In genomic region chr22:22821340-22821739, GRCh38 we compare ENCODE assay signal across 17 cellular contexts.
DNase-seq lines count a peak whose midpoint lies in the region; ATAC-seq and TF ChIP-seq lines count a peak whose summit lies in the region.
"Had no signal": no experiment of that assay in that cellular context is flagged by ENCODE, and none has a peak within 500 bp of the region (broad histone marks: within the 10 kb centered on the region; RNA-seq: fewer than 3 reads in every experiment).

No MANE protein-coding gene starts in this region.

- H3K27ac Mint-ChIP-seq in activated naive CD4-positive, alpha-beta T cell treated with anti-CD3 and anti-CD28 coated beads, Interleukin-2, amount 10 ng/mL, durations not matched to agents 7 days and 5 days: peak overlapping the region; percentile 99
- H3K27ac Mint-ChIP-seq in activated naive CD4-positive, alpha-beta T cell treated with anti-CD3 and anti-CD28 coated beads for 36 hours: no peak overlapping the region
- peak overlapping the region; percentile 71 for H3K27ac Mint-ChIP-seq in activated naive CD8-positive, alpha-beta T cell treated with anti-CD3 and anti-CD28 coated beads, Interleukin-2, amount 50 U/mL, for 24 hours

- no peaks in the 10 kb centered on the region for H3K27me3 ChIP-seq in upper lobe of right lung

- peaks cover 87% of the 10 kb centered on the region for H3K4me1 Mint-ChIP-seq in activated naive CD4-positive, alpha-beta T cell treated with anti-CD3 and anti-CD28 coated beads, Interleukin-2, amount 10 ng/mL, durations not matched to agents 7 days and 5 days
- H3K4me1 Mint-ChIP-seq in activated naive CD4-positive, alpha-beta T cell treated with anti-CD3 and anti-CD28 coated beads for 36 hours (ENCODE audit: low read depth): peaks cover 76% of the 10 kb centered on the region
- peaks cover 85% of the 10 kb centered on the region for H3K4me1 Mint-ChIP-seq in activated naive CD8-positive, alpha-beta T cell treated with anti-CD3 and anti-CD28 coated beads, Interleukin-2, amount 50 U/mL, for 24 hours

- POLR2A ChIA-PET in OCI-LY7 (lab: Charles Lee): interaction anchor here (0.5 to 1.3 kb wide), 3 partner anchors 28 to 446 kb away, joined by 3 to 6 read pairs (median 3); no protein-coding TSS in a partner anchor

- H3K36me3 ChIP-seq in OCI-LY7 (ENCODE audit: insufficient read depth, low read length): no peaks in the 10 kb centered on the region
- H3K36me3 ChIP-seq in upper lobe of right lung: no peaks in the 10 kb centered on the region

- no peak for TF ChIP-seq CTCF in OCI-LY7 (conservative IDR thresholded peaks at IDR 0.05; ENCODE audit: low read length)
- no peak for TF ChIP-seq CTCF in upper lobe of right lung (IDR thresholded peaks at IDR 0.05)

- intact Hi-C loops in activated naive CD4-positive, alpha-beta T cell treated with anti-CD3 and anti-CD28 coated beads for 36 hours (cut with micrococcal nuclease): loop anchor here (2.0 to 5.0 kb wide), 2 partner anchors 43 to 321 kb away; partner anchors contain the start of gene RSPH14
- intact Hi-C loops in OCI-LY7 (cut with micrococcal nuclease; ENCODE audit: unreplicated experiment) (no loop called here), upper lobe of right lung (cut with DNase I) (no loop called here)

- no peaks in the 10 kb centered on the region for H3K9me3 Mint-ChIP-seq in activated naive CD4-positive, alpha-beta T cell treated with anti-CD3 and anti-CD28 coated beads, Interleukin-2, amount 10 ng/mL, durations not matched to agents 7 days and 5 days
- H3K9me3 Mint-ChIP-seq in activated naive CD4-positive, alpha-beta T cell treated with anti-CD3 and anti-CD28 coated beads for 36 hours: no peaks in the 10 kb centered on the region
- H3K9me3 Mint-ChIP-seq in activated naive CD8-positive, alpha-beta T cell treated with anti-CD3 and anti-CD28 coated beads, Interleukin-2, amount 50 U/mL, for 24 hours: no peaks in the 10 kb centered on the region

- no peaks in the 10 kb centered on the region for H3K27me3 Mint-ChIP-seq in activated naive CD4-positive, alpha-beta T cell treated with anti-CD3 and anti-CD28 coated beads, Interleukin-2, amount 10 ng/mL, durations not matched to agents 7 days and 5 days
- H3K27me3 Mint-ChIP-seq in activated naive CD4-positive, alpha-beta T cell treated with anti-CD3 and anti-CD28 coated beads for 36 hours (ENCODE audit: low read depth): no peaks in the 10 kb centered on the region
- no peaks in the 10 kb centered on the region for H3K27me3 Mint-ChIP-seq in activated naive CD8-positive, alpha-beta T cell treated with anti-CD3 and anti-CD28 coated beads, Interleukin-2, amount 50 U/mL, for 24 hours

- peaks cover 100% of the 10 kb centered on the region for H3K4me1 ChIP-seq in OCI-LY7 (ENCODE audit: insufficient read depth, low read length, poor library complexity, severe bottlenecking)
- peaks cover 5% of the 10 kb centered on the region for H3K4me1 ChIP-seq in upper lobe of right lung

- no peaks in the 10 kb centered on the region for H4K20me1 ChIP-seq in OCI-LY7 (ENCODE audit: insufficient read depth, low read length)

- H3K4me3 Mint-ChIP-seq in activated naive CD4-positive, alpha-beta T cell treated with anti-CD3 and anti-CD28 coated beads, Interleukin-2, amount 10 ng/mL, durations not matched to agents 7 days and 5 days: peak overlapping the region; percentile 25
- no peak overlapping the region for H3K4me3 Mint-ChIP-seq in activated naive CD4-positive, alpha-beta T cell treated with anti-CD3 and anti-CD28 coated beads for 36 hours
- H3K4me3 Mint-ChIP-seq in activated naive CD8-positive, alpha-beta T cell treated with anti-CD3 and anti-CD28 coated beads, Interleukin-2, amount 50 U/mL, for 24 hours: no peak overlapping the region

- CTCF ChIA-PET in activated naive CD4-positive, alpha-beta T cell treated with anti-CD3 and anti-CD28 coated beads, Interleukin-2, amount 10 ng/mL, durations not matched to agents 7 days and 5 days (lab: Charles Lee): no interaction called here
- CTCF ChIA-PET in activated naive CD4-positive, alpha-beta T cell treated with anti-CD3 and anti-CD28 coated beads for 36 hours (lab: Charles Lee): interaction anchor here (0.6 to 3.2 kb wide), 5 partner anchors 12 to 923 kb away, joined by 3 to 32 read pairs (median 3); no protein-coding TSS in a partner anchor
- CTCF ChIA-PET in OCI-LY7 (lab: Charles Lee; ENCODE audit: unreplicated experiment): no interaction called here

- no peak overlapping the region; the same call in 1 of the 2 replicates for H2AFZ ChIP-seq in OCI-LY7 (ENCODE audit: low read length)

- no peaks in the 10 kb centered on the region for H3K9me2 ChIP-seq in OCI-LY7 (ENCODE audit: insufficient read depth, low read length)

- no peaks in the 10 kb centered on the region for H3K9me3 ChIP-seq in OCI-LY7 (ENCODE audit: low read length)
- H3K9me3 ChIP-seq in upper lobe of right lung: no peaks in the 10 kb centered on the region

- H3K4me3 ChIP-seq in OCI-LY7 (ENCODE audit: low read depth, low read length, poor library complexity, severe bottlenecking) (no peak overlapping the region), upper lobe of right lung (no peak overlapping the region)

- ATAC-seq in activated naive CD8-positive, alpha-beta T cell treated with anti-CD3 and anti-CD28 coated beads, Interleukin-2, amount 50 U/mL, for 24 hours: no peak
- ATAC-seq in upper lobe of right lung (no peak), HG03095 (IDR thresholded peaks at IDR 0.05; ENCODE audit: unreplicated experiment) (no peak)
- ATAC-seq: sciatic nerve had no signal

- H3K27ac ChIP-seq in OCI-LY7 (ENCODE audit: low read depth, low read length, poor library complexity, severe bottlenecking): peak overlapping the region; percentile 83
- H3K27ac ChIP-seq in upper lobe of right lung: peak overlapping the region; percentile 26

- H3K36me3 Mint-ChIP-seq in activated naive CD4-positive, alpha-beta T cell treated with anti-CD3 and anti-CD28 coated beads, Interleukin-2, amount 10 ng/mL, durations not matched to agents 7 days and 5 days: peaks cover 6% of the 10 kb centered on the region
- H3K36me3 Mint-ChIP-seq in activated naive CD4-positive, alpha-beta T cell treated with anti-CD3 and anti-CD28 coated beads for 36 hours (ENCODE audit: low read depth): no peaks in the 10 kb centered on the region
- H3K36me3 Mint-ChIP-seq in activated naive CD8-positive, alpha-beta T cell treated with anti-CD3 and anti-CD28 coated beads, Interleukin-2, amount 50 U/mL, for 24 hours (ENCODE audit: low read depth): no peaks in the 10 kb centered on the region

- BruUV-seq in OCI-LY7 (replicated peaks; lab: Mats Ljungman, UMichigan): no TSS peak

- no peaks in the 10 kb centered on the region for H3K79me2 ChIP-seq in OCI-LY7 (ENCODE audit: insufficient read depth, low read depth, low read length)

- H3K4me2 ChIP-seq in OCI-LY7 (ENCODE audit: low read length): peak overlapping the region; percentile 59

- DNase-seq in activated naive CD4-positive, alpha-beta T cell treated with anti-CD3 and anti-CD28 coated beads, Interleukin-2, amount 10 ng/mL, durations not matched to agents 7 days and 5 days: no peak
- no peak for DNase-seq in activated naive CD4-positive, alpha-beta T cell treated with anti-CD3 and anti-CD28 coated beads for 36 hours
- no peak for DNase-seq in OCI-LY7 (ENCODE audit: low spot score)
- no peak for DNase-seq in activated naive CD8-positive, alpha-beta T cell treated with anti-CD3 and anti-CD28 coated beads, Interleukin-2, amount 50 U/mL, for 24 hours
- no peak for DNase-seq in upper lobe of right lung
- DNase-seq in AG08395 (ENCODE audit: low spot score): no peak
- no peak for DNase-seq in NCI-H510A (lab: John Stamatoyannopoulos, UW)
- DNase-seq: GDM1, HCEC 1CT, hippocampal formation, midbrain, NCI-H1694, OCI-M1, posterior cingulate gyrus, Right ventricle myocardium superior had no signal
